8 cellular contexts compared by ENCODE assay signal in genomic region chr14:102317564-102318248, GRCh38. TPM values are rescaled to one million over a fixed set of nuclear protein-coding genes. Genes with fewer than 3 reads are reported as not detected.
A peak's percentile ranks its signal among the peaks of the same experiment; 100 is the strongest.
DNase-seq lines count a peak whose midpoint lies in the region.

No MANE protein-coding gene starts in this region.

- peak; percentile 12 for DNase-seq in DMS114 treated with DMSO at 0.1 percent for 48 hours (lab: John Stamatoyannopoulos, UW; ENCODE audit: unreplicated experiment)
- DNase-seq in RPMI8226 = peak; percentile 73
- peak; percentile 59 for DNase-seq in dermis blood vessel endothelial cell
- DNase-seq in activated CD4-positive, CD25-positive, alpha-beta regulatory T cell treated with anti-CD3 and anti-CD28 coated beads, Interleukin-2, amount 50 U/mL, for 72 hours = no peak
- no peak for DNase-seq in GM03348 (ENCODE audit: low spot score)
- DNase-seq in stimulated activated naive CD4-positive, alpha-beta T cell treated with Interleukin-2 at 50 U/mL for 16 hours (lab: John Stamatoyannopoulos, UW) = no peak

- H3K9me3 Mint-ChIP-seq in IgD-negative memory B cell = peaks cover 0 to 2% (median 0%) of the 10 kb centered on the region in 3 donors

- peaks cover 64% of the 10 kb centered on the region for H3K4me1 ChIP-seq in mononuclear cell (ENCODE audit: insufficient read depth, low read length)

- peaks cover 1% of the 10 kb centered on the region for H3K27me3 Mint-ChIP-seq in IgD-negative memory B cell

- peak overlapping the region; percentile 95 to 100 (median 99) for H3K27ac Mint-ChIP-seq in IgD-negative memory B cell

- peaks cover 40 to 46% (median 40%) of the 10 kb centered on the region in 3 donors for H3K4me1 Mint-ChIP-seq in IgD-negative memory B cell

- no peaks in the 10 kb centered on the region for H3K36me3 Mint-ChIP-seq in IgD-negative memory B cell

- H3K27me3 ChIP-seq in mononuclear cell (ENCODE audit: insufficient read depth, low read length) = no peaks in the 10 kb centered on the region

- peak overlapping the region; percentile 44 for H3K4me3 ChIP-seq in mononuclear cell (ENCODE audit: low read length)

- H3K4me3 Mint-ChIP-seq in IgD-negative memory B cell = peak overlapping the region; percentile 95 to 99 (median 98)

- no peaks in the 10 kb centered on the region for H3K9me3 ChIP-seq in mononuclear cell (ENCODE audit: low read depth, low read length)

RNA-seq across cellular contexts. Expression of gene ZNF839, which starts 1.8 kb away (rescaled TPM):
- polyA plus RNA-seq in IgD-negative memory B cell = 5.3 TPM
- 5.8 and 8.0 TPM in 2 replicates for total RNA-seq in dermis blood vessel endothelial cell
- 12.5 TPM for total RNA-seq in mononuclear cell

RNA-seq across cellular contexts. Expression of gene MOK, which starts 12.7 kb away (rescaled TPM):
- polyA plus RNA-seq in IgD-negative memory B cell = 0.43 TPM
- total RNA-seq in dermis blood vessel endothelial cell = 2.7 and 3.9 TPM in 2 replicates
- total RNA-seq in mononuclear cell = 2.2 TPM

RNA-seq across cellular contexts. Expression of gene CINP, which starts 45.0 kb away (rescaled TPM):
- 39.5 TPM for polyA plus RNA-seq in IgD-negative memory B cell
- total RNA-seq in dermis blood vessel endothelial cell (57.9 and 61.9 TPM in 2 replicates), mononuclear cell (20.6 TPM)

RNA-seq across cellular contexts. Expression of gene TECPR2, which starts 45.0 kb away (rescaled TPM):
- 3.2 TPM for polyA plus RNA-seq in IgD-negative memory B cell
- total RNA-seq in dermis blood vessel endothelial cell (14.6 and 25.4 TPM in 2 replicates), mononuclear cell (2.7 TPM)

Comparison
In these comparisons a context has a peak if more than half of its experiments do, and no peak if none do; other contexts are left out.
1. DNase-seq: peak in DMS114 treated with DMSO at 0.1 percent for 48 hours (single experiment), RPMI8226 (single experiment) and dermis blood vessel endothelial cell (single experiment); none in activated CD4-positive, CD25-positive, alpha-beta regulatory T cell treated with anti-CD3 and anti-CD28 coated beads, Interleukin-2, amount 50 U/mL, for 72 hours (single experiment), GM03348 (single experiment) and stimulated activated naive CD4-positive, alpha-beta T cell treated with Interleukin-2 at 50 U/mL for 16 hours (single experiment).